Comparison of ENCODE assay signal across 8 cellular contexts in genomic region chr7:128459394-128459878, GRCh38. TPM values are rescaled to one million over a fixed set of nuclear protein-coding genes. Genes with fewer than 3 reads are reported as not detected.
A peak's percentile ranks its signal among the peaks of the same experiment; 100 is the strongest.
DNase-seq lines count a peak whose midpoint lies in the region; ATAC-seq and TF ChIP-seq lines count a peak whose summit lies in the region.

No MANE protein-coding gene starts in this region.

- H3K27me3 Mint-ChIP-seq in mesothelial cell of epicardium (ENCODE audit: low read depth) = no peaks in the 10 kb centered on the region

- H3K36me3 Mint-ChIP-seq in mesothelial cell of epicardium = peaks cover 18% of the 10 kb centered on the region
- peaks cover 94% of the 10 kb centered on the region for H3K36me3 Mint-ChIP-seq in stimulated activated effector memory CD8-positive, alpha-beta T cell treated with anti-CD3 and anti-CD28 coated beads, Interleukin-12 subunit alpha, Interleukin-12 subunit beta, amount 100 ng/mL, for 72 hours

- peak overlapping the region; percentile 1 for H3K27ac Mint-ChIP-seq in mesothelial cell of epicardium
- peak overlapping the region; percentile 74 for H3K27ac Mint-ChIP-seq in stimulated activated effector memory CD8-positive, alpha-beta T cell treated with anti-CD3 and anti-CD28 coated beads, Interleukin-12 subunit alpha, Interleukin-12 subunit beta, amount 100 ng/mL, for 72 hours

- no peaks in the 10 kb centered on the region for H3K9me3 Mint-ChIP-seq in mesothelial cell of epicardium
- no peaks in the 10 kb centered on the region for H3K9me3 Mint-ChIP-seq in stimulated activated effector memory CD8-positive, alpha-beta T cell treated with anti-CD3 and anti-CD28 coated beads, Interleukin-12 subunit alpha, Interleukin-12 subunit beta, amount 100 ng/mL, for 72 hours

- DNase-seq in AG10803 (ENCODE audit: low read depth) (peak; percentile 67), NCI-H226 (peak; percentile 19), mesothelial cell of epicardium (ENCODE audit: low spot score in 2 of 2, unreplicated experiment in 2 of 2) (no peak)
- peak; percentile 71 for DNase-seq in activated CD4-positive, alpha-beta T cell treated with anti-CD3 and anti-CD28 coated beads for 48 hours
- DNase-seq in effector CD4-positive, alpha-beta T cell = peak; percentile 57
- DNase-seq in stimulated activated effector memory CD8-positive, alpha-beta T cell treated with anti-CD3 and anti-CD28 coated beads, Interleukin-12 subunit alpha, Interleukin-12 subunit beta, amount 100 ng/mL, for 72 hours (ENCODE audit: low spot score in 2 of 2) = peak in 1 of 2 donors; percentile 74

- H3K4me3 Mint-ChIP-seq in mesothelial cell of epicardium = no peak overlapping the region
- peak overlapping the region; percentile 90 for H3K4me3 Mint-ChIP-seq in stimulated activated effector memory CD8-positive, alpha-beta T cell treated with anti-CD3 and anti-CD28 coated beads, Interleukin-12 subunit alpha, Interleukin-12 subunit beta, amount 100 ng/mL, for 72 hours

- H3K4me3 ChIP-seq in AG10803 (ENCODE audit: low read length) = no peak overlapping the region

- peaks cover 43% of the 10 kb centered on the region for H3K4me1 Mint-ChIP-seq in mesothelial cell of epicardium
- H3K4me1 Mint-ChIP-seq in stimulated activated effector memory CD8-positive, alpha-beta T cell treated with anti-CD3 and anti-CD28 coated beads, Interleukin-12 subunit alpha, Interleukin-12 subunit beta, amount 100 ng/mL, for 72 hours = peaks cover 45% of the 10 kb centered on the region

- ATAC-seq in GM18511 (IDR thresholded peaks at IDR 0.05; ENCODE audit: unreplicated experiment) (peak; percentile 47), HG03064 (IDR thresholded peaks at IDR 0.05; ENCODE audit: low read depth, unreplicated experiment) (peak; percentile 43)
- peak; percentile 44 for ATAC-seq in stimulated activated effector memory CD8-positive, alpha-beta T cell treated with anti-CD3 and anti-CD28 coated beads, Interleukin-12 subunit alpha, Interleukin-12 subunit beta, amount 100 ng/mL, for 72 hours

- TF ChIP-seq CTCF in AG10803 (conservative IDR thresholded peaks at IDR 0.05; ENCODE audit: low read length) (peak; percentile 83), mesothelial cell of epicardium (IDR thresholded peaks at IDR 0.05; ENCODE audit: unreplicated experiment) (peak; percentile 74)

RNA-seq across cellular contexts. Expression of gene HILPDA, which starts 3.8 kb away (rescaled TPM):
- 25.1 to 27.1 TPM (median 25.6 TPM) in 3 replicates for total RNA-seq in mesothelial cell of epicardium

RNA-seq across cellular contexts. Expression of gene METTL2B, which starts 17.1 kb away (rescaled TPM):
- 33.9 to 40.6 TPM (median 39.9 TPM) in 3 replicates for total RNA-seq in mesothelial cell of epicardium

RNA-seq across cellular contexts. Expression of gene IMPDH1, which starts 49.7 kb away (rescaled TPM):
- 39.3 to 41.9 TPM (median 41.7 TPM) in 3 replicates for total RNA-seq in mesothelial cell of epicardium

Comparison
In these comparisons a context has a peak if more than half of its experiments do, and no peak if none do; other contexts are left out.
1. DNase-seq: peak in AG10803 (single experiment), NCI-H226 (single experiment), activated CD4-positive, alpha-beta T cell treated with anti-CD3 and anti-CD28 coated beads for 48 hours (single experiment) and effector CD4-positive, alpha-beta T cell (single experiment); none in mesothelial cell of epicardium (0 of 2).
2. Peak in every context shown above with its lines, with median percentiles within 50 percentile points of each other: ATAC-seq.